31 cellular contexts compared by ENCODE assay signal in genomic region chr2:85986121-85986520, GRCh38.
"Had no signal": no experiment of that assay in that cellular context is flagged by ENCODE, and none has a peak within 500 bp of the region (broad histone marks: within the 10 kb centered on the region; RNA-seq: fewer than 3 reads in every experiment).

No MANE protein-coding gene starts in this region.

- H3K27ac Mint-ChIP-seq: activated CD4-positive, alpha-beta T cell treated with anti-CD3 and anti-CD28 coated beads for 36 hours; activated CD8-positive, alpha-beta T cell treated with anti-CD3 and anti-CD28 coated beads for 36 hours; activated naive CD4-positive, alpha-beta T cell treated with anti-CD3 and anti-CD28 coated beads for 36 hours; activated naive CD4-positive, alpha-beta T cell treated with anti-CD3 and anti-CD28 coated beads, Interleukin-2, amount 50 U/mL, for 24 hours; activated naive CD8-positive, alpha-beta T cell treated with anti-CD3 and anti-CD28 coated beads for 36 hours; activated naive CD8-positive, alpha-beta T cell treated with anti-CD3 and anti-CD28 coated beads, Interleukin-2, amount 50 U/mL, for 24 hours; activated T-cell treated with anti-CD3 and anti-CD28 coated beads, Interleukin-2, amount 50 U/mL, for 24 hours; activated T-cell treated with anti-CD3 and anti-CD28 coated beads, Interleukin-2, amount 50 U/mL, for 72 hours had no signal

- H3K9me3 Mint-ChIP-seq: activated CD8-positive, alpha-beta T cell treated with anti-CD3 and anti-CD28 coated beads for 36 hours; activated naive CD4-positive, alpha-beta T cell treated with anti-CD3 and anti-CD28 coated beads for 36 hours; activated naive CD4-positive, alpha-beta T cell treated with anti-CD3 and anti-CD28 coated beads, Interleukin-2, amount 50 U/mL, for 24 hours; activated naive CD8-positive, alpha-beta T cell treated with anti-CD3 and anti-CD28 coated beads for 36 hours; activated naive CD8-positive, alpha-beta T cell treated with anti-CD3 and anti-CD28 coated beads, Interleukin-2, amount 50 U/mL, for 24 hours; activated T-cell treated with anti-CD3 and anti-CD28 coated beads, Interleukin-2, amount 50 U/mL, for 24 hours; activated T-cell treated with anti-CD3 and anti-CD28 coated beads, Interleukin-2, amount 50 U/mL, for 72 hours had no signal

- H3K27ac ChIP-seq: adrenal gland, body of pancreas, coronary artery, epithelial cell of prostate, esophagus squamous epithelium, gastroesophageal sphincter, heart right ventricle had no signal

- H3K9me3 ChIP-seq: adrenal gland, body of pancreas, esophagus squamous epithelium, gastroesophageal sphincter, heart right ventricle had no signal

- H3K4me1 Mint-ChIP-seq: activated CD4-positive, alpha-beta T cell treated with anti-CD3 and anti-CD28 coated beads for 36 hours; activated naive CD4-positive, alpha-beta T cell treated with anti-CD3 and anti-CD28 coated beads, Interleukin-2, amount 50 U/mL, for 24 hours; activated naive CD8-positive, alpha-beta T cell treated with anti-CD3 and anti-CD28 coated beads for 36 hours; activated naive CD8-positive, alpha-beta T cell treated with anti-CD3 and anti-CD28 coated beads, Interleukin-2, amount 50 U/mL, for 24 hours had no signal

- ATAC-seq: activated CD4-positive, alpha-beta T cell treated with anti-CD3 and anti-CD28 coated beads for 36 hours; activated CD8-positive, alpha-beta T cell treated with anti-CD3 and anti-CD28 coated beads for 36 hours; activated naive CD8-positive, alpha-beta T cell treated with anti-CD3 and anti-CD28 coated beads, Interleukin-2, amount 50 U/mL, for 24 hours; activated T-cell treated with anti-CD3 and anti-CD28 coated beads, Interleukin-2, amount 50 U/mL, for 72 hours; body of pancreas; gastroesophageal sphincter; heart right ventricle had no signal

- FAIRE-seq: endometrium, endothelial cell of umbilical vein had no signal

- H3K27me3 Mint-ChIP-seq: activated CD4-positive, alpha-beta T cell treated with anti-CD3 and anti-CD28 coated beads for 36 hours; activated CD8-positive, alpha-beta T cell treated with anti-CD3 and anti-CD28 coated beads for 36 hours; activated naive CD4-positive, alpha-beta T cell treated with anti-CD3 and anti-CD28 coated beads, Interleukin-2, amount 50 U/mL, for 24 hours; activated naive CD8-positive, alpha-beta T cell treated with anti-CD3 and anti-CD28 coated beads for 36 hours; activated naive CD8-positive, alpha-beta T cell treated with anti-CD3 and anti-CD28 coated beads, Interleukin-2, amount 50 U/mL, for 24 hours; activated T-cell treated with anti-CD3 and anti-CD28 coated beads, Interleukin-2, amount 50 U/mL, for 24 hours had no signal

- H3K36me3 Mint-ChIP-seq: activated naive CD4-positive, alpha-beta T cell treated with anti-CD3 and anti-CD28 coated beads, Interleukin-2, amount 50 U/mL, for 24 hours; activated naive CD8-positive, alpha-beta T cell treated with anti-CD3 and anti-CD28 coated beads for 36 hours had no signal

- H3K36me3 ChIP-seq: adrenal gland, esophagus squamous epithelium, gastroesophageal sphincter, heart right ventricle had no signal

- H3K27me3 ChIP-seq: adrenal gland, body of pancreas, esophagus squamous epithelium, gastroesophageal sphincter had no signal

- H3K4me3 ChIP-seq: adrenal gland, body of pancreas, coronary artery, esophagus squamous epithelium, gastroesophageal sphincter, heart right ventricle had no signal

- DNase-seq: activated CD4-positive, alpha-beta T cell treated with anti-CD3 and anti-CD28 coated beads for 36 hours; activated CD4-positive, alpha-beta T cell treated with anti-CD3 and anti-CD28 coated beads, Interleukin-2, amount 50 U/mL, for 1 hour; activated CD4-positive, alpha-beta T cell treated with anti-CD3 and anti-CD28 coated beads, Interleukin-2, amount 50 U/mL, for 48 hours; activated CD4-positive, CD25-positive, alpha-beta regulatory T cell; activated CD4-positive, CD25-positive, alpha-beta regulatory T cell treated with anti-CD3 and anti-CD28 coated beads, Interleukin-2, amount 50 U/mL, for 72 hours; activated CD8-positive, alpha-beta memory T cell treated with anti-CD3 and anti-CD28 coated beads for 24 hours; activated CD8-positive, alpha-beta T cell treated with anti-CD3 and anti-CD28 coated beads for 36 hours; activated naive CD4-positive, alpha-beta T cell treated with anti-CD3 and anti-CD28 coated beads for 36 hours; activated naive CD8-positive, alpha-beta T cell treated with anti-CD3 and anti-CD28 coated beads for 36 hours; activated naive CD8-positive, alpha-beta T cell treated with anti-CD3 and anti-CD28 coated beads, Interleukin-2, amount 50 U/mL, for 24 hours; activated T-cell treated with anti-CD3 and anti-CD28 coated beads for 4 hours; activated T-cell treated with anti-CD3 and anti-CD28 coated beads, Interleukin-2, amount 50 U/mL, for 24 hours; activated T-cell treated with anti-CD3 and anti-CD28 coated beads, Interleukin-2, amount 50 U/mL, for 72 hours; amygdala; aorta; body of pancreas; central memory CD4-positive, alpha-beta T cell; cerebellar nuclear complex; dermis blood vessel endothelial cell; effector CD4-positive, alpha-beta T cell; esophagus squamous epithelium; foreskin melanocyte; heart right ventricle; T-helper 2 cell had no signal

- H3K4me3 Mint-ChIP-seq: activated CD4-positive, alpha-beta T cell treated with anti-CD3 and anti-CD28 coated beads for 36 hours; activated CD8-positive, alpha-beta T cell treated with anti-CD3 and anti-CD28 coated beads for 36 hours; activated naive CD4-positive, alpha-beta T cell treated with anti-CD3 and anti-CD28 coated beads for 36 hours; activated naive CD4-positive, alpha-beta T cell treated with anti-CD3 and anti-CD28 coated beads, Interleukin-2, amount 50 U/mL, for 24 hours; activated naive CD8-positive, alpha-beta T cell treated with anti-CD3 and anti-CD28 coated beads for 36 hours; activated naive CD8-positive, alpha-beta T cell treated with anti-CD3 and anti-CD28 coated beads, Interleukin-2, amount 50 U/mL, for 24 hours; activated T-cell treated with anti-CD3 and anti-CD28 coated beads, Interleukin-2, amount 50 U/mL, for 24 hours; activated T-cell treated with anti-CD3 and anti-CD28 coated beads, Interleukin-2, amount 50 U/mL, for 72 hours had no signal
